10 cellular contexts compared by ENCODE assay signal in the genomic region with DNA sequence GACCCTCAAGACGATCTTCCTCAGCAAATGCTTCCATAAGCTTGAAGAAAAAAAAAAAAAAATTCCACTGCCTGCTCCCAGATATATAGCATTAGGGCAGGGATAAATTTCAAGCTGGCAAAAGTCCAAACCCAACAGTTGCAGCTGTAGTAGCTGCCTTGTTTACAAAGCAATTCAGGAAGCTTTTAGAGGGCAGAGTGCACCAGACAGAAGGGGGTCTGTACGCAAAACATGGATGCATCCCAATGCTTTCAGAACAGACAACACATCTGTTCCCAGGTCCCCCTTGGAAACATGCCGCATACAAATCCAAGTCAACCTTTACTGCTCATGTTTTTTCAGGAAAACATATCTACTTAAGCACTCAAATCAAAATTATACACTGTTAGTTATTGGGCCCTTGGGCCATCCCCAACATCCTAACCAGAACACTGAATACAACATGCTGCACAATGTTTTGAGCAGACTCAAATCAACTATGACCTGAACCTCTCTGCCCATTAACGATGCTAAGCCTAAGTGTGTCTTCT.
A peak's percentile ranks its signal among the peaks of the same experiment; 100 is the strongest.
DNase-seq lines count a peak whose midpoint lies in the region; ATAC-seq and FAIRE-seq lines count a peak whose summit lies in the region.
"Had no signal": no experiment of that assay in that cellular context is flagged by ENCODE, and none has a peak within 500 bp of the region (broad histone marks: within the 10 kb centered on the region; RNA-seq: fewer than 3 reads in every experiment).

No MANE protein-coding gene starts in this region.

- no peak for FAIRE-seq in frontal cortex (lab: Jason Lieb, UNC)
- FAIRE-seq: colon had no signal

- peak; percentile 83 for DNase-seq in COLO668 (lab: John Stamatoyannopoulos, UW; ENCODE audit: unreplicated experiment)
- DNase-seq in NCI-H128 (lab: John Stamatoyannopoulos, UW; ENCODE audit: unreplicated experiment) = peak; percentile 99
- peak; percentile 99 for DNase-seq in NCI-H69 (lab: John Stamatoyannopoulos, UW)
- DNase-seq in inferior parietal cortex (ENCODE audit: extremely low spot score) = peak; percentile 56
- no peak for DNase-seq in stimulated activated naive CD4-positive, alpha-beta T cell (lab: John Stamatoyannopoulos, UW)
- DNase-seq in NOMO-1 (lab: John Stamatoyannopoulos, UW; ENCODE audit: unreplicated experiment in 2 of 2) = no peak
- DNase-seq in frontal cortex (ENCODE audit: low spot score in 2 of 2) = no peak
- DNase-seq: uterus had no signal

- ATAC-seq in HG03432 (IDR thresholded peaks at IDR 0.05; ENCODE audit: unreplicated experiment) = no peak

Comparison
In these comparisons a context has a peak if more than half of its experiments do, and no peak if none do; other contexts are left out.
1. DNase-seq: peak in COLO668 (single experiment), NCI-H128 (single experiment), NCI-H69 (single experiment) and inferior parietal cortex (single experiment); none in stimulated activated naive CD4-positive, alpha-beta T cell (0 of 6), NOMO-1 (0 of 2) and frontal cortex (0 of 2).